ENCODE assay signal across 16 cellular contexts in genomic region chr15:76514292-76514691, GRCh38.
DNase-seq lines count a peak whose midpoint lies in the region; TF ChIP-seq lines count a peak whose summit lies in the region.
"Had no signal": no experiment of that assay in that cellular context is flagged by ENCODE, and none has a peak within 500 bp of the region (broad histone marks: within the 10 kb centered on the region; RNA-seq: fewer than 3 reads in every experiment).

No MANE protein-coding gene starts in this region.

- H3K36me3 ChIP-seq in BE2C = no peaks in the 10 kb centered on the region

- no peaks in the 10 kb centered on the region for H3K4me1 ChIP-seq in BE2C

- TF ChIP-seq CTCF in BE2C (IDR thresholded peaks at IDR 0.05; ENCODE audit: low read depth, low read length) = no peak

- H3K27me3 ChIP-seq in BE2C = no peaks in the 10 kb centered on the region

- H3K9me3 ChIP-seq in BE2C = no peaks in the 10 kb centered on the region

- H3K4me3 ChIP-seq in BE2C (ENCODE audit: low read depth, low read length) = no peak overlapping the region

- DNase-seq in NCI-H1417 treated with DMSO at 0.1 percent for 48 hours (lab: John Stamatoyannopoulos, UW) (peak; percentile 95), NCI-H524 treated with DMSO at 0.1 percent for 48 hours (lab: John Stamatoyannopoulos, UW) (peak; percentile 100), kidney tubule cell (ENCODE audit: low spot score) (peak; percentile 42), occipital lobe (lab: John Stamatoyannopoulos, UW) (no peak), HPDE6-E6E7 (ENCODE audit: extremely low spot score) (no peak), BE2C (no peak), amygdala (lab: John Stamatoyannopoulos, UW) (no peak)
- DNase-seq: activated CD8-positive, alpha-beta T cell treated with anti-CD3 and anti-CD28 coated beads for 36 hours; activated naive CD8-positive, alpha-beta T cell treated with anti-CD3 and anti-CD28 coated beads, Interleukin-2, amount 50 U/mL, for 24 hours; activated T-cell treated with anti-CD3 and anti-CD28 coated beads, Interleukin-2, amount 50 U/mL, for 72 hours; AML-193; DMS153; GOT3; head of caudate nucleus; NCI-H2029; T-cell had no signal

Comparison
In these comparisons a context has a peak if more than half of its experiments do, and no peak if none do; other contexts are left out.
1. DNase-seq: peak in NCI-H1417 treated with DMSO at 0.1 percent for 48 hours (single experiment), NCI-H524 treated with DMSO at 0.1 percent for 48 hours (single experiment) and kidney tubule cell (single experiment); none in occipital lobe (single experiment), HPDE6-E6E7 (single experiment), BE2C (single experiment) and amygdala (0 of 56).